Comparison of ENCODE assay signal across 29 cellular contexts in the genomic region with DNA sequence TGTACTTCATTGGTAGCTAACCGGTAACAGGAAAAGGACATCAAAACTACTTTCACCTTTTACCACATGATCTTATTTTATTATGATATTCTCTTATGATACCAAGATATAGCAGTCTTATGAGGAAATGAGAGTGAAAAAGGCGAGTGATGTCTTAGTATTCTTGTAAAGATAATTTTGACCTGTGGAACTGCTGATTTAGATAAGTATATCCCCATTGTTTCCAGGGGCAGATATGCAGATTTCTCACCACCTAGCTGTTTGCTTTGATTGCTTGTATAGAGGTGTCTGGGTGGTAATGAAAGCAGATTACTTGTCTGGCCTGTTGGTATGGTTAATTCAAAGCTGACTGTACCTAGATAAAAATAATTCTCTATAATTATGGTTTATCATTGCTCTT.
"Had no signal": no experiment of that assay in that cellular context is flagged by ENCODE, and none has a peak within 500 bp of the region (broad histone marks: within the 10 kb centered on the region; RNA-seq: fewer than 3 reads in every experiment).

No MANE protein-coding gene starts in this region.

- H3K4me3 ChIP-seq: adrenal gland, body of pancreas had no signal

- DNase-seq: activated B cell treated with CpG ODN at 0.5 μM for 24 hours; activated CD4-positive, alpha-beta memory T cell treated with anti-CD3 and anti-CD28 coated beads, Interleukin-2, amount 10 ng/mL, durations not matched to agents 7 days and 5 days; activated CD4-positive, alpha-beta T cell treated with anti-CD3 and anti-CD28 coated beads, Interleukin-2, amount 10 ng/mL, durations not matched to agents 7 days and 5 days; activated CD4-positive, alpha-beta T cell treated with anti-CD3 and anti-CD28 coated beads, Interleukin-2, amount 50 U/mL, for 4 hours; activated effector memory CD4-positive, alpha-beta T cell treated with anti-CD3 and anti-CD28 coated beads, Interleukin-2, amount 50 U/mL, for 16 hours; activated naive CD4-positive, alpha-beta T cell treated with anti-CD3 and anti-CD28 coated beads for 36 hours; activated naive CD8-positive, alpha-beta T cell treated with anti-CD3 and anti-CD28 coated beads for 36 hours; activated naive CD8-positive, alpha-beta T cell treated with anti-CD3 and anti-CD28 coated beads, Interleukin-2, amount 50 U/mL, for 24 hours; adrenal gland; amygdala; aorta; body of pancreas; caudate nucleus; cortex of kidney; dermis blood vessel endothelial cell; effector CD8-positive, alpha-beta T cell; foreskin fibroblast; head of caudate nucleus; T-helper 1 cell; T-helper 17 cell; T1000; WERI-Rb-1 had no signal

- H3K9me3 Mint-ChIP-seq: activated CD4-positive, alpha-beta memory T cell treated with anti-CD3 and anti-CD28 coated beads, Interleukin-2, amount 10 ng/mL, durations not matched to agents 7 days and 5 days; activated CD4-positive, alpha-beta T cell treated with anti-CD3 and anti-CD28 coated beads, Interleukin-2, amount 10 ng/mL, durations not matched to agents 7 days and 5 days; activated naive CD4-positive, alpha-beta T cell treated with anti-CD3 and anti-CD28 coated beads for 36 hours; activated naive CD4-positive, alpha-beta T cell treated with anti-CD3 and anti-CD28 coated beads, Interleukin-2, amount 50 U/mL, for 24 hours; activated naive CD8-positive, alpha-beta T cell treated with anti-CD3 and anti-CD28 coated beads for 36 hours; activated naive CD8-positive, alpha-beta T cell treated with anti-CD3 and anti-CD28 coated beads, Interleukin-2, amount 50 U/mL, for 24 hours; activated T-helper 1 cell treated with anti-CD3 and anti-CD28 coated beads, Interleukin-12 subunit alpha, Interleukin-12 subunit beta, Interleukin-2, Interleukin-4 antibody, amounts not matched to agents 30 ng/mL and 10 ng/mL and 1 ng/mL, durations not matched to agents 14 hours and 24 hours and 36 hours; activated T-helper 2 cell treated with anti-CD3 and anti-CD28 coated beads, Interferon-gamma antibody, Interleukin-2, Interleukin-4, amounts not matched to agents 10 μg/mL and 5 μg/mL and 100 μg/mL, durations not matched to agents 14 hours and 24 hours and 36 hours; T-helper 2 cell treated with Interferon-gamma antibody and Interleukin-4, amounts not matched to agents 5 μg/mL and 100 μg/mL, for 36 hours had no signal

- H3K27ac ChIP-seq: adrenal gland, body of pancreas, WERI-Rb-1 had no signal

- H3K9me3 ChIP-seq: adrenal gland, body of pancreas had no signal

- FAIRE-seq: colon had no signal

- ATAC-seq: activated CD4-positive, CD25-positive, alpha-beta regulatory T cell treated with anti-CD3 and anti-CD28 coated beads, Interleukin-2, amount 50 U/mL, for 24 hours; activated naive CD8-positive, alpha-beta T cell treated with anti-CD3 and anti-CD28 coated beads, Interleukin-2, amount 50 U/mL, for 24 hours; body of pancreas; esophagus mucosa; T-helper 17 cell had no signal

- H3K4me3 Mint-ChIP-seq: activated B cell treated with CpG ODN at 0.5 μM for 24 hours; activated CD4-positive, alpha-beta memory T cell treated with anti-CD3 and anti-CD28 coated beads, Interleukin-2, amount 10 ng/mL, durations not matched to agents 7 days and 5 days; activated CD4-positive, alpha-beta T cell treated with anti-CD3 and anti-CD28 coated beads, Interleukin-2, amount 10 ng/mL, durations not matched to agents 7 days and 5 days; activated naive CD4-positive, alpha-beta T cell treated with anti-CD3 and anti-CD28 coated beads for 36 hours; activated naive CD4-positive, alpha-beta T cell treated with anti-CD3 and anti-CD28 coated beads, Interleukin-2, amount 50 U/mL, for 24 hours; activated naive CD8-positive, alpha-beta T cell treated with anti-CD3 and anti-CD28 coated beads for 36 hours; activated naive CD8-positive, alpha-beta T cell treated with anti-CD3 and anti-CD28 coated beads, Interleukin-2, amount 50 U/mL, for 24 hours; activated T-helper 1 cell treated with anti-CD3 and anti-CD28 coated beads, Interleukin-12 subunit alpha, Interleukin-12 subunit beta, Interleukin-2, Interleukin-4 antibody, amounts not matched to agents 30 ng/mL and 10 ng/mL and 1 ng/mL, durations not matched to agents 14 hours and 24 hours and 36 hours; T-helper 17 cell; T-helper 2 cell treated with Interferon-gamma antibody and Interleukin-4, amounts not matched to agents 5 μg/mL and 100 μg/mL, for 36 hours had no signal

- H3K4me1 Mint-ChIP-seq: activated B cell treated with CpG ODN at 0.5 μM for 24 hours; activated CD4-positive, alpha-beta memory T cell treated with anti-CD3 and anti-CD28 coated beads, Interleukin-2, amount 10 ng/mL, durations not matched to agents 7 days and 5 days; activated CD4-positive, alpha-beta T cell treated with anti-CD3 and anti-CD28 coated beads, Interleukin-2, amount 10 ng/mL, durations not matched to agents 7 days and 5 days; activated naive CD4-positive, alpha-beta T cell treated with anti-CD3 and anti-CD28 coated beads, Interleukin-2, amount 50 U/mL, for 24 hours; activated naive CD8-positive, alpha-beta T cell treated with anti-CD3 and anti-CD28 coated beads for 36 hours; activated naive CD8-positive, alpha-beta T cell treated with anti-CD3 and anti-CD28 coated beads, Interleukin-2, amount 50 U/mL, for 24 hours had no signal

- H3K4me1 ChIP-seq: adrenal gland had no signal

- H3K27ac Mint-ChIP-seq: activated B cell treated with CpG ODN at 0.5 μM for 24 hours; activated CD4-positive, alpha-beta memory T cell treated with anti-CD3 and anti-CD28 coated beads, Interleukin-2, amount 10 ng/mL, durations not matched to agents 7 days and 5 days; activated CD4-positive, alpha-beta T cell treated with anti-CD3 and anti-CD28 coated beads, Interleukin-2, amount 10 ng/mL, durations not matched to agents 7 days and 5 days; activated naive CD4-positive, alpha-beta T cell treated with anti-CD3 and anti-CD28 coated beads for 36 hours; activated naive CD4-positive, alpha-beta T cell treated with anti-CD3 and anti-CD28 coated beads, Interleukin-2, amount 50 U/mL, for 24 hours; activated naive CD8-positive, alpha-beta T cell treated with anti-CD3 and anti-CD28 coated beads for 36 hours; activated naive CD8-positive, alpha-beta T cell treated with anti-CD3 and anti-CD28 coated beads, Interleukin-2, amount 50 U/mL, for 24 hours; activated T-helper 1 cell treated with anti-CD3 and anti-CD28 coated beads, Interleukin-12 subunit alpha, Interleukin-12 subunit beta, Interleukin-2, Interleukin-4 antibody, amounts not matched to agents 30 ng/mL and 10 ng/mL and 1 ng/mL, durations not matched to agents 14 hours and 24 hours and 36 hours; activated T-helper 2 cell treated with anti-CD3 and anti-CD28 coated beads, Interferon-gamma antibody, Interleukin-2, Interleukin-4, amounts not matched to agents 10 μg/mL and 5 μg/mL and 100 μg/mL, durations not matched to agents 14 hours and 24 hours and 36 hours; T-helper 17 cell; T-helper 2 cell treated with Interferon-gamma antibody and Interleukin-4, amounts not matched to agents 5 μg/mL and 100 μg/mL, for 36 hours had no signal

- H3K27me3 Mint-ChIP-seq: activated B cell treated with CpG ODN at 0.5 μM for 24 hours; activated CD4-positive, alpha-beta memory T cell treated with anti-CD3 and anti-CD28 coated beads, Interleukin-2, amount 10 ng/mL, durations not matched to agents 7 days and 5 days; activated CD4-positive, alpha-beta T cell treated with anti-CD3 and anti-CD28 coated beads, Interleukin-2, amount 10 ng/mL, durations not matched to agents 7 days and 5 days; activated naive CD4-positive, alpha-beta T cell treated with anti-CD3 and anti-CD28 coated beads, Interleukin-2, amount 50 U/mL, for 24 hours; activated naive CD8-positive, alpha-beta T cell treated with anti-CD3 and anti-CD28 coated beads for 36 hours; activated naive CD8-positive, alpha-beta T cell treated with anti-CD3 and anti-CD28 coated beads, Interleukin-2, amount 50 U/mL, for 24 hours; T-helper 17 cell had no signal

- H3K27me3 ChIP-seq: adrenal gland, body of pancreas had no signal
